In genomic region chr14:75286313-75286712, GRCh38 we compare ENCODE assay signal across 22 cellular contexts. TPM values are rescaled to one million over a fixed set of nuclear protein-coding genes. Genes with fewer than 3 reads are reported as not detected.
DNase-seq lines count a peak whose midpoint lies in the region; ATAC-seq and TF ChIP-seq lines count a peak whose summit lies in the region.
"Had no signal": no experiment of that assay in that cellular context is flagged by ENCODE, and none has a peak within 500 bp of the region (broad histone marks: within the 10 kb centered on the region; RNA-seq: fewer than 3 reads in every experiment).

No MANE protein-coding gene starts in this region.

- H3K9me3 ChIP-seq in psoas muscle, result no peaks in the 10 kb centered on the region
- H3K9me3 ChIP-seq: vagina had no signal

- H3K27ac Mint-ChIP-seq in WTC11, result peak overlapping the region; percentile 10; the same call in 1 of the 2 replicates
- H3K27ac Mint-ChIP-seq: activated CD4-positive, alpha-beta memory T cell treated with anti-CD3 and anti-CD28 coated beads for 36 hours; endodermal cell; progenitor cell of endocrine pancreas had no signal

- H3K36me3 Mint-ChIP-seq in WTC11, result peaks cover 12% of the 10 kb centered on the region

- H3K36me3 ChIP-seq in psoas muscle (ENCODE audit: insufficient read depth in 1 of 2, low read depth in 1 of 2), result peaks cover 2 to 9% of the 10 kb centered on the region in 2 donors

- peaks cover 34% of the 10 kb centered on the region for H3K4me1 ChIP-seq in psoas muscle

- H3K27me3 Mint-ChIP-seq in WTC11 (ENCODE audit: low read depth), result no peaks in the 10 kb centered on the region

- POLR2A ChIA-PET in WTC11 (lab: Charles Lee), result no interaction called here

- DNase-seq in SIG-M5 treated with dmso at 0.1 percent for 504 hours (lab: John Stamatoyannopoulos, UW; ENCODE audit: unreplicated experiment), result peak; percentile 31
- DNase-seq in SIG-M5 (lab: John Stamatoyannopoulos, UW), result no peak
- DNase-seq in WTC11 (ENCODE audit: low spot score), result no peak
- DNase-seq in left kidney (ENCODE audit: low read depth, low spot score), result peak; percentile 49
- peak in 1 of 2 donors; percentile 64 for DNase-seq in psoas muscle
- no peak for DNase-seq in NCI-H1417 treated with DMSO at 0.1 percent for 48 hours (lab: John Stamatoyannopoulos, UW)
- no peak for DNase-seq in AG08396 (ENCODE audit: low spot score)
- DNase-seq: activated CD4-positive, alpha-beta memory T cell treated with anti-CD3 and anti-CD28 coated beads for 36 hours; activated naive CD4-positive, alpha-beta T cell treated with anti-CD3 and anti-CD28 coated beads, Interleukin-2, amount 50 U/mL, for 16 hours; activated T-cell treated with anti-CD3 and anti-CD28 coated beads for 4 hours; endodermal cell; GDM1; HCEC 1CT; naive thymus-derived CD8-positive, alpha-beta T cell; NCI-H187 treated with DMSO at 0.1 percent for 48 hours; NCI-H345; NK-92 treated with Interleukin-12 subunit alpha and Interleukin-12 subunit beta, amount 100 ng/mL, for 24 hours; substantia nigra had no signal

- H3K27me3 ChIP-seq in psoas muscle (ENCODE audit: insufficient read depth in 3 of 3, low read length in 2 of 3), result no peaks in the 10 kb centered on the region
- H3K27me3 ChIP-seq: vagina had no signal

- intact Hi-C loops in psoas muscle (cut with DNase I), result no loop called here

- peak overlapping the region; percentile 82 for H3K27ac ChIP-seq in psoas muscle
- H3K27ac ChIP-seq: RWPE1, vagina had no signal

- H3K4me3 ChIP-seq in psoas muscle, result no peak overlapping the region
- H3K4me3 ChIP-seq: vagina had no signal

- TF ChIP-seq CTCF in WTC11 (IDR thresholded peaks at IDR 0.05) (no peak), psoas muscle (IDR thresholded peaks at IDR 0.05) (no peak)

- no peaks in the 10 kb centered on the region for H3K9me3 Mint-ChIP-seq in WTC11
- H3K9me3 Mint-ChIP-seq: activated CD4-positive, alpha-beta memory T cell treated with anti-CD3 and anti-CD28 coated beads for 36 hours; endodermal cell; naive thymus-derived CD8-positive, alpha-beta T cell had no signal

- 14 to 25% (median 21%) methylated on average over 5 of the region's 5 CpGs for WGBS in psoas muscle, 3 donors

- CTCF ChIA-PET in WTC11 (lab: Charles Lee), result no interaction called here

- peaks cover 35% of the 10 kb centered on the region for H3K4me1 Mint-ChIP-seq in WTC11

- ATAC-seq in WTC11 (peak; percentile 17; the same call in 1 of the 2 replicates), psoas muscle (peak; percentile 9 to 62 (median 60)), GM21723 (IDR thresholded peaks at IDR 0.05; ENCODE audit: unreplicated experiment) (no peak)
- ATAC-seq: naive thymus-derived CD8-positive, alpha-beta T cell had no signal

- no peak overlapping the region for H3K4me3 Mint-ChIP-seq in WTC11
- H3K4me3 Mint-ChIP-seq: activated CD4-positive, alpha-beta memory T cell treated with anti-CD3 and anti-CD28 coated beads for 36 hours; endodermal cell; naive thymus-derived CD8-positive, alpha-beta T cell had no signal

TF ChIP-seq in WTC11, 78 proteins besides CTCF, POLR2A, EP300 and RAD21:
- no peak for TF ChIP-seq ZNF232 (CRISPR knock-in tag; IDR thresholded peaks at IDR 0.05)
- no peak for TF ChIP-seq MXD4 (CRISPR knock-in tag; IDR thresholded peaks at IDR 0.05; ENCODE audit: borderline replicate concordance)
- no peak for TF ChIP-seq NR2C2 (CRISPR knock-in tag; IDR thresholded peaks at IDR 0.05)
- TF ChIP-seq FOXP1 (CRISPR knock-in tag; IDR thresholded peaks at IDR 0.05; ENCODE audit: borderline replicate concordance), result no peak
- TF ChIP-seq ZNF423 (CRISPR knock-in tag; IDR thresholded peaks at IDR 0.05), result no peak
- TF ChIP-seq ZNF396 (CRISPR knock-in tag; IDR thresholded peaks at IDR 0.05; ENCODE audit: borderline replicate concordance), result no peak
TF ChIP-seq in WTC11: peak in this region for 0.

RNA-seq across cellular contexts. Expression of gene FOS, which starts 7.7 kb away (rescaled TPM):
- total RNA-seq in WTC11 (2021) (23.9 to 57.4 TPM (median 50.8 TPM) in 3 replicates), psoas muscle (100 to 1,000 TPM in 2 of 4 donors, 10 to 100 TPM in 2; 20.7 to 279 (median 95.1) TPM)
- 10 to 100 TPM; 15.5 to 51.0 (median 33.8) TPM for polyA plus RNA-seq in psoas muscle

Comparison
In these comparisons a context has a peak if more than half of its experiments do, and no peak if none do; other contexts are left out.
1. DNase-seq: peak in SIG-M5 treated with dmso at 0.1 percent for 504 hours (single experiment) and left kidney (single experiment); none in SIG-M5 (single experiment), WTC11 (single experiment), NCI-H1417 treated with DMSO at 0.1 percent for 48 hours (single experiment) and AG08396 (single experiment).